In genomic region chr9:98807811-98808195, GRCh38 we compare ENCODE assay signal across 8 cellular contexts. TPM values are rescaled to one million over a fixed set of nuclear protein-coding genes. Genes with fewer than 3 reads are reported as not detected.
A peak's percentile ranks its signal among the peaks of the same experiment; 100 is the strongest.
DNase-seq lines count a peak whose midpoint lies in the region; ATAC-seq, FAIRE-seq and TF ChIP-seq lines count a peak whose summit lies in the region.

No MANE protein-coding gene starts in this region.

- no peak overlapping the region for H3K23ac ChIP-seq in mesendoderm (ENCODE audit: low read length)

- no peak for FAIRE-seq in RCC 7860 (lab: Jason Lieb, UNC)

- peak; percentile 39 for ATAC-seq in GM18511 (IDR thresholded peaks at IDR 0.05; ENCODE audit: unreplicated experiment)
- ATAC-seq in upper lobe of left lung (ENCODE audit: low FRiP score in 2 of 2) = no peak

- H3K4me1 ChIP-seq in mesendoderm (ENCODE audit: control insufficient read depth, low read depth, low read length) (no peaks in the 10 kb centered on the region), upper lobe of left lung (peaks cover 10 to 36% (median 14%) of the 10 kb centered on the region in 4 donors)

- H4K8ac ChIP-seq in mesendoderm (ENCODE audit: low read depth, low read length) = no peak overlapping the region

- H3K4me3 ChIP-seq in mesendoderm (ENCODE audit: low read length) (peak overlapping the region; percentile 41), upper lobe of left lung (peak overlapping the region; percentile 9 to 65 (median 58))

- TF ChIP-seq POLR2A in upper lobe of left lung (IDR thresholded peaks at IDR 0.05) = no peak

- H2AK5ac ChIP-seq in mesendoderm (ENCODE audit: low read length) = no peak overlapping the region

- no peaks in the 10 kb centered on the region for H3K79me1 ChIP-seq in mesendoderm (ENCODE audit: low read length)

- H3K27me3 ChIP-seq in mesendoderm (ENCODE audit: insufficient read depth, low read length, poor library complexity) (no peaks in the 10 kb centered on the region), upper lobe of left lung (peaks cover 0 to 6% (median 0%) of the 10 kb centered on the region in 4 donors)

- H3K36me3 ChIP-seq in mesendoderm (ENCODE audit: control insufficient read depth, insufficient read depth, low read length) = no peaks in the 10 kb centered on the region
- no peaks in the 10 kb centered on the region for H3K36me3 ChIP-seq in upper lobe of left lung

- peak overlapping the region; percentile 64 for H3K9ac ChIP-seq in mesendoderm (ENCODE audit: low read length)

- no peak overlapping the region for H2BK5ac ChIP-seq in mesendoderm (ENCODE audit: low read length)

- H2BK15ac ChIP-seq in mesendoderm (replicated peaks; ENCODE audit: low read depth) = no peak overlapping the region

- peak overlapping the region; percentile 72 for H3K18ac ChIP-seq in mesendoderm (ENCODE audit: low read length)

- H3K79me2 ChIP-seq in mesendoderm (ENCODE audit: control insufficient read depth, insufficient read depth, low read length) = no peaks in the 10 kb centered on the region

- H3K4ac ChIP-seq in mesendoderm (ENCODE audit: low read depth, low read length) = no peak overlapping the region

- WGBS in mesendoderm (ENCODE audit: extremely low coverage, insufficient coverage, low lambda C conversion rate) = no CpG with 5 or more reads among the region's 46 CpGs
- WGBS in upper lobe of left lung, 2 donors = 1 to 2% methylated on average over 9 to 37 of the region's 46 CpGs

- no peaks in the 10 kb centered on the region for H3K9me3 ChIP-seq in upper lobe of left lung

- peak; percentile 65 for DNase-seq in NCI-H748 (lab: John Stamatoyannopoulos, UW; ENCODE audit: unreplicated experiment)
- peak; percentile 20 for DNase-seq in central memory CD4-positive, alpha-beta T cell
- no peak for DNase-seq in mesendoderm
- DNase-seq in upper lobe of left lung = no peak
- DNase-seq in RCC 7860 (ENCODE audit: low spot score) = no peak
- no peak for DNase-seq in middle frontal gyrus (ENCODE audit: extremely low spot score, low spot score)

- TF ChIP-seq EP300 in upper lobe of left lung (IDR thresholded peaks at IDR 0.05) = no peak

- H2BK120ac ChIP-seq in mesendoderm (ENCODE audit: low read depth, low read length) = peak overlapping the region; percentile 15

- H3K27ac ChIP-seq in 22Rv1 (no peak overlapping the region), mesendoderm (ENCODE audit: low read depth, low read length) (no peak overlapping the region), upper lobe of left lung (peak overlapping the region in 2 of 4 donors; percentile 28 to 49)

- no peak overlapping the region for H4K5ac ChIP-seq in mesendoderm (ENCODE audit: low read length)

- TF ChIP-seq CTCF in 22Rv1 (IDR thresholded peaks at IDR 0.05) (peak; percentile 4; the same call in 1 of the 2 replicates), upper lobe of left lung (IDR thresholded peaks at IDR 0.05) (no peak)

- peak overlapping the region; percentile 80 for H3K56ac ChIP-seq in mesendoderm (ENCODE audit: low read length)

- H3K4me2 ChIP-seq in mesendoderm (ENCODE audit: low read length) = peak overlapping the region; percentile 53

RNA-seq across cellular contexts. Expression of gene GALNT12, which starts 0.3 kb away (rescaled TPM):
- 5.1 TPM for polyA plus RNA-seq in mesendoderm (2013, experiment 1 of 2)
- 5.4 TPM for polyA plus RNA-seq in mesendoderm (2013, experiment 2 of 2)
- 10 to 100 TPM; 18.2 to 89.1 (median 30.0) TPM for total RNA-seq in upper lobe of left lung

RNA-seq across cellular contexts. Expression of gene ANKS6, which starts 11.4 kb away (rescaled TPM):
- polyA plus RNA-seq in mesendoderm (2013, experiment 1 of 2) = 34.5 TPM
- 36.6 TPM for polyA plus RNA-seq in mesendoderm (2013, experiment 2 of 2)
- total RNA-seq in upper lobe of left lung = 10 to 100 TPM; 25.6 to 56.2 (median 34.2) TPM

Comparison
In these comparisons a context has a peak if more than half of its experiments do, and no peak if none do; other contexts are left out.
1. DNase-seq: peak in NCI-H748 (single experiment) and central memory CD4-positive, alpha-beta T cell (single experiment); none in mesendoderm (single experiment), upper lobe of left lung (0 of 2), RCC 7860 (single experiment) and middle frontal gyrus (single experiment).